ENCODE assay signal across 8 cellular contexts in the genomic region with DNA sequence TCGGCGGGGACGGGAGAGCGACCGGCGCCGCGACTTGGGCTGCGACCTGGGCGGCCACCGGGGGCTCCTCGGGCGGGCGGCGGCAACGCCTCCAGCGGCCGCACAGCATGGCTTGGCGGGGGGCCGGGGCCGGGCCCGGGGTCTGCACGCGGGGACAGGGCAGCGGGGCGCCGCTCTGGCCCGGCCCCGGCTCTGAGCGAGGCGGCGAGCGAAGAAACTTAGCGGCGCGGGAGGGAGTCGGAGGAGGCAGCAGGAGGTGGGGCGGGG. TPM values are rescaled to one million over a fixed set of nuclear protein-coding genes. Genes with fewer than 3 reads are reported as not detected.
DNase-seq lines count a peak whose midpoint lies in the region; ATAC-seq, FAIRE-seq and TF ChIP-seq lines count a peak whose summit lies in the region.

TSS of gene PLCD3 (minus strand) at position 214 of the 267 bp plus-strand sequence. CDS start at position 109, 105 bp downstream.

- H3K4me3 Mint-ChIP-seq in natural killer cell treated with Interleukin-12 subunit alpha and Interleukin-12 subunit beta and Interleukin-15 and Interleukin-18, amount 100 ng/mL, for 72 hours = peak within 1 kb of the TSS; percentile 86

- intact Hi-C loops in endothelial cell of umbilical vein (cut with micrococcal nuclease) = loop anchor here (1.0 to 2.0 kb wide), 7 partner anchors 8 to 358 kb away; partner anchors contain the start of gene NMT1

- TF ChIP-seq POLR2A in endothelial cell of umbilical vein (IDR thresholded peaks at IDR 0.05; ENCODE audit: low read depth, low read length) = peak; percentile 69

- CTCF ChIA-PET in endothelial cell of umbilical vein (lab: Charles Lee) = interaction anchor here (0.7 to 7.2 kb wide), 8 partner anchors 14 to 354 kb away, joined by 3 to 476 read pairs (median 8); partner anchors contain the start of gene C1QL1

- H3K9ac ChIP-seq in endothelial cell of umbilical vein (replicated peaks; ENCODE audit: extremely low read depth, insufficient read depth, low read length) = peak within 1 kb of the TSS; percentile 70

- peaks cover 12 to 19% of the 10 kb centered on the region in 2 donors for H3K4me1 Mint-ChIP-seq in natural killer cell treated with Interleukin-12 subunit alpha and Interleukin-12 subunit beta and Interleukin-15 and Interleukin-18, amount 100 ng/mL, for 72 hours (ENCODE audit: low read depth in 2 of 2)

- peaks cover 30% of the 10 kb centered on the region for H3K4me1 ChIP-seq in endothelial cell of umbilical vein (ENCODE audit: control insufficient read depth, extremely low read depth, insufficient read depth, low read length)

- DNase-seq in GM10266 (ENCODE audit: extremely low spot score) (no peak), endothelial cell of umbilical vein (ENCODE audit: low read depth, low spot score) (no peak), amniotic stem cell (lab: John Stamatoyannopoulos, UW) (no peak), SW 1271 (lab: John Stamatoyannopoulos, UW) (no peak), middle frontal gyrus (ENCODE audit: extremely low spot score, low spot score) (no peak)
- no peak for DNase-seq in natural killer cell treated with Interleukin-12 subunit alpha and Interleukin-12 subunit beta and Interleukin-15 and Interleukin-18, amount 100 ng/mL, for 72 hours (ENCODE audit: low spot score)

- dilution Hi-C loops in endothelial cell of umbilical vein (cut with MboI; ENCODE audit: extremely low pct_ligation_motif_present, low sequenced_read_pairs) = no loop called here

- no peaks in the 10 kb centered on the region for H3K36me3 ChIP-seq in endothelial cell of umbilical vein (ENCODE audit: control insufficient read depth in 2 of 2, extremely low read depth in 1 of 2, insufficient read depth in 2 of 2, low read length in 2 of 2)

- POLR2A ChIA-PET in endothelial cell of umbilical vein (lab: Charles Lee) = no interaction called here

- H3K36me3 Mint-ChIP-seq in natural killer cell treated with Interleukin-12 subunit alpha and Interleukin-12 subunit beta and Interleukin-15 and Interleukin-18, amount 100 ng/mL, for 72 hours = no peaks in the 10 kb centered on the region

- peak within 1 kb of the TSS; percentile 28 to 51 for H3K27ac Mint-ChIP-seq in natural killer cell treated with Interleukin-12 subunit alpha and Interleukin-12 subunit beta and Interleukin-15 and Interleukin-18, amount 100 ng/mL, for 72 hours

- H3K27me3 ChIP-seq in endothelial cell of umbilical vein (ENCODE audit: control insufficient read depth in 2 of 2, insufficient read depth in 2 of 2, low read length in 2 of 2) = no peaks in the 10 kb centered on the region

- no peaks in the 10 kb centered on the region for H4K20me1 ChIP-seq in endothelial cell of umbilical vein (replicated peaks; ENCODE audit: control insufficient read depth, extremely low read depth, insufficient read depth, low read length)

- peak; percentile 26 for FAIRE-seq in endothelial cell of umbilical vein (lab: Jason Lieb, UNC)

- peak within 1 kb of the TSS; percentile 65 for H3K27ac ChIP-seq in endothelial cell of umbilical vein (ENCODE audit: insufficient read depth, low read depth, low read length)

- H2AFZ ChIP-seq in endothelial cell of umbilical vein (ENCODE audit: low read depth, low read length) = peak within 1 kb of the TSS; percentile 94

- peaks cover 2% of the 10 kb centered on the region for H3K79me2 ChIP-seq in endothelial cell of umbilical vein (ENCODE audit: control insufficient read depth, insufficient read depth, low read length)

- no TSS peak for BruUV-seq in endothelial cell of umbilical vein (replicated peaks; lab: Mats Ljungman, UMichigan)

- peak within 1 kb of the TSS; percentile 47 to 70 (median 56) for H3K4me3 ChIP-seq in endothelial cell of umbilical vein (replicated peaks in 1 of 3; ENCODE audit: insufficient read depth in 1 of 3, low read depth in 1 of 3, low read length in 3 of 3)

- H3K9me3 Mint-ChIP-seq in natural killer cell treated with Interleukin-12 subunit alpha and Interleukin-12 subunit beta and Interleukin-15 and Interleukin-18, amount 100 ng/mL, for 72 hours = no peaks in the 10 kb centered on the region

- peaks cover 0 to 8% of the 10 kb centered on the region in 2 donors for H3K27me3 Mint-ChIP-seq in natural killer cell treated with Interleukin-12 subunit alpha and Interleukin-12 subunit beta and Interleukin-15 and Interleukin-18, amount 100 ng/mL, for 72 hours

- H3K9me3 ChIP-seq in endothelial cell of umbilical vein (replicated peaks; ENCODE audit: control insufficient read depth, insufficient read depth, low read length) = no peaks in the 10 kb centered on the region

- TF ChIP-seq CTCF in GM10266 (IDR thresholded peaks at IDR 0.05; ENCODE audit: control insufficient read depth, insufficient read depth, low read depth, missing control alignments) (peak; percentile 9), endothelial cell of umbilical vein (IDR thresholded peaks at IDR 0.05; ENCODE audit: extremely low read depth in 1 of 2, insufficient read depth in 1 of 2, low read depth in 1 of 2, low read length in 2 of 2) (no peak)

- ATAC-seq in natural killer cell treated with Interleukin-12 subunit alpha and Interleukin-12 subunit beta and Interleukin-15 and Interleukin-18, amount 100 ng/mL, for 72 hours = no peak
- ATAC-seq in GM21423 (IDR thresholded peaks at IDR 0.05; ENCODE audit: unreplicated experiment) = no peak

- no peaks in the 10 kb centered on the region for H3K9me1 ChIP-seq in endothelial cell of umbilical vein (replicated peaks; ENCODE audit: control insufficient read depth, extremely low read depth, insufficient read depth, low read length)

- H3K4me2 ChIP-seq in endothelial cell of umbilical vein (ENCODE audit: insufficient read depth, low read length) = peak within 1 kb of the TSS; percentile 64

TF ChIP-seq in endothelial cell of umbilical vein, 7 proteins besides CTCF, POLR2A, EP300 and RAD21:
- TF ChIP-seq POLR2AphosphoS5 (IDR thresholded peaks at IDR 0.05; ENCODE audit: insufficient read depth, low read depth, low read length) (peak; percentile 77), EZH2 (IDR thresholded peaks at IDR 0.05; ENCODE audit: borderline replicate concordance, low read depth, low read length, severe bottlenecking) (no peak)

RNA-seq across cellular contexts. Expression of gene PLCD3, which starts in this region (rescaled TPM):
- polyA plus RNA-seq in PFSK-1 (2012; ENCODE audit: insufficient read length, low read depth) = 121 TPM
- 35.0 and 43.1 TPM in 2 replicates for total RNA-seq in endothelial cell of umbilical vein
- 30.4 and 42.0 TPM in 2 replicates for polyA plus RNA-seq in endothelial cell of umbilical vein
- polyA plus RNA-seq in endothelial cell of umbilical vein (2011; cell fraction: cytosol; rRNA removed) = 25.0 and 32.8 TPM in 2 replicates
- 21.4 and 26.3 TPM in 2 replicates for polyA plus RNA-seq in endothelial cell of umbilical vein (2011; cell fraction: nucleus; rRNA removed)
- polyA plus RNA-seq in endothelial cell of umbilical vein (2012) = 33.1 and 40.7 TPM in 2 replicates
- polyA minus RNA-seq in endothelial cell of umbilical vein = 22.5 and 38.7 TPM in 2 replicates
- polyA minus RNA-seq in endothelial cell of umbilical vein (2011; cell fraction: cytosol; rRNA and poly(A)+ RNA removed) = 81.3 TPM
- polyA minus RNA-seq in endothelial cell of umbilical vein (2011; cell fraction: nucleus; rRNA and poly(A)+ RNA removed) = 7.3 and 14.1 TPM in 2 replicates
- total RNA-seq in natural killer cell treated with Interleukin-12 subunit alpha and Interleukin-12 subunit beta and Interleukin-15 and Interleukin-18, amount 100 ng/mL, for 72 hours = 1 to 10 TPM; 2.7 to 5.9 TPM
